In genomic region chr13:65085977-65086376, GRCh38 we compare ENCODE assay signal across 24 cellular contexts.
DNase-seq lines count a peak whose midpoint lies in the region; ATAC-seq lines count a peak whose summit lies in the region.
"Had no signal": no experiment of that assay in that cellular context is flagged by ENCODE, and none has a peak within 500 bp of the region (broad histone marks: within the 10 kb centered on the region; RNA-seq: fewer than 3 reads in every experiment).

No MANE protein-coding gene starts in this region.

- H2BK5ac ChIP-seq in neuronal stem cell (ENCODE audit: low read length) = peak overlapping the region; percentile 33

- H3K4ac ChIP-seq in neuronal stem cell (ENCODE audit: low read length) = no peak overlapping the region

- H3K9ac ChIP-seq in neuronal stem cell (ENCODE audit: low read depth, low read length, poor library complexity) = no peak overlapping the region
- H3K9ac ChIP-seq: BLaER1 had no signal

- peak; percentile 26 for ATAC-seq in aorta (ENCODE audit: low FRiP score)
- no peak for ATAC-seq in stimulated activated naive B cell treated with anti-CD40 and anti-IgM and Interleukin-4, amounts not matched to agents 10 μg/mL and 1 μg/mL and 100 μg/mL, for 72 hours (replicated peaks)
- ATAC-seq: A549, GM12878 had no signal

- H2BK120ac ChIP-seq in neuronal stem cell (ENCODE audit: low read depth, low read length) = no peak overlapping the region

- H3K27me3 ChIP-seq in neuronal stem cell (ENCODE audit: control insufficient read depth in 3 of 3, insufficient read depth in 3 of 3, low read depth in 1 of 3, low read length in 3 of 3) = no peaks in the 10 kb centered on the region
- H3K27me3 ChIP-seq in aorta (ENCODE audit: control insufficient read depth in 1 of 2, insufficient read depth in 2 of 2, low read length in 1 of 2) = no peaks in the 10 kb centered on the region
- H3K27me3 ChIP-seq: BLaER1 had no signal

- H3K27ac ChIP-seq in neuronal stem cell (replicated peaks; ENCODE audit: low read length) = no peak overlapping the region
- H3K27ac ChIP-seq in aorta (ENCODE audit: low read depth in 1 of 2, low read length in 2 of 2) = no peak overlapping the region
- H3K27ac ChIP-seq: 22Rv1, A549, BLaER1 had no signal

- H3K4me3 ChIP-seq in neuronal stem cell (ENCODE audit: low read length in 2 of 2) = no peak overlapping the region
- no peak overlapping the region for H3K4me3 ChIP-seq in aorta (ENCODE audit: low read length in 2 of 2)
- H3K4me3 ChIP-seq: A549, BLaER1, GM12878 had no signal

- H3K9me3 ChIP-seq in neuronal stem cell (replicated peaks in 1 of 2; ENCODE audit: control insufficient read depth in 2 of 2, insufficient read depth in 1 of 2, low read depth in 1 of 2, low read length in 2 of 2) = peaks cover 0 to 4% of the 10 kb centered on the region in 2 donors
- no peaks in the 10 kb centered on the region for H3K9me3 ChIP-seq in aorta (ENCODE audit: control insufficient read depth, low read length)
- H3K9me3 ChIP-seq: A549, BLaER1 had no signal

- no peak overlapping the region for H2AK5ac ChIP-seq in neuronal stem cell (ENCODE audit: low read depth, low read length)

- H2AFZ ChIP-seq in neuronal stem cell (ENCODE audit: low read length) = no peak overlapping the region

- peak; percentile 45 for DNase-seq in activated effector memory CD4-positive, alpha-beta T cell treated with anti-CD3 and anti-CD28 coated beads, Interleukin-2, amount 50 U/mL, for 16 hours
- DNase-seq in activated effector memory CD4-positive, alpha-beta T cell treated with Interleukin-2 at 50 U/mL for 16 hours = no peak
- no peak for DNase-seq in neuronal stem cell (ENCODE audit: low spot score)
- peak in 1 of 2 donors; percentile 42 for DNase-seq in aorta
- DNase-seq in stimulated activated naive B cell treated with anti-CD40 and anti-IgM and Interleukin-4, amounts not matched to agents 10 μg/mL and 1 μg/mL and 100 μg/mL, for 72 hours = no peak
- DNase-seq: AML-193; C1 segment of cervical spinal cord; CD4-positive, alpha-beta memory T cell; CD4-positive, CD25-positive, alpha-beta regulatory T cell; COR-L47; DMS 273 treated with DMSO at 0.1 percent for 48 hours; DMS153; DMS53; DMS79; DND-41; EL; GDM1 had no signal

- no peak overlapping the region for H3K14ac ChIP-seq in neuronal stem cell (ENCODE audit: low read length)

- H3K27me3 Mint-ChIP-seq in stimulated activated naive B cell treated with anti-CD40 and anti-IgM and Interleukin-4, amounts not matched to agents 10 μg/mL and 1 μg/mL and 100 μg/mL, for 72 hours = no peaks in the 10 kb centered on the region
- H3K27me3 Mint-ChIP-seq: B cell; CD4-positive, alpha-beta memory T cell; CD4-positive, CD25-positive, alpha-beta regulatory T cell; CD8-positive, alpha-beta memory T cell had no signal

- H4K91ac ChIP-seq in neuronal stem cell (ENCODE audit: low read depth, low read length, poor library complexity) = no peak overlapping the region

- H3K4me1 Mint-ChIP-seq in stimulated activated naive B cell treated with anti-CD40 and anti-IgM and Interleukin-4, amounts not matched to agents 10 μg/mL and 1 μg/mL and 100 μg/mL, for 72 hours = no peaks in the 10 kb centered on the region
- H3K4me1 Mint-ChIP-seq: B cell; CD14-positive monocyte; CD4-positive, alpha-beta memory T cell; CD4-positive, CD25-positive, alpha-beta regulatory T cell; CD8-positive, alpha-beta memory T cell had no signal

- no peak overlapping the region for H2BK12ac ChIP-seq in neuronal stem cell (ENCODE audit: low read length)

- intact Hi-C loops in aorta (cut with DNase I) = no loop called here

- WGBS in neuronal stem cell (ENCODE audit: extremely low coverage in 2 of 2, insufficient read length in 2 of 2, insufficient replicate concordance in 1 of 2), 2 donors = no CpG with 5 or more reads among the region's 6 CpGs
- 89 to 90% methylated on average over 6 of the region's 6 CpGs for WGBS in aorta, 2 donors

- H2BK15ac ChIP-seq in neuronal stem cell (ENCODE audit: low read length) = no peak overlapping the region

- no peak overlapping the region for H3K23ac ChIP-seq in neuronal stem cell (ENCODE audit: low read depth, low read length, poor library complexity)

- no peaks in the 10 kb centered on the region for H3K79me1 ChIP-seq in neuronal stem cell (ENCODE audit: low read depth, low read length)

- H3K4me1 ChIP-seq in neuronal stem cell (ENCODE audit: control insufficient read depth in 2 of 2, insufficient read depth in 1 of 2, low read depth in 1 of 2, low read length in 2 of 2) (no peaks in the 10 kb centered on the region), aorta (ENCODE audit: control insufficient read depth in 1 of 2, insufficient read depth in 2 of 2, low read length in 2 of 2) (no peaks in the 10 kb centered on the region)
- H3K4me1 ChIP-seq: A549, BLaER1 had no signal

- H3K27ac Mint-ChIP-seq in stimulated activated naive B cell treated with anti-CD40 and anti-IgM and Interleukin-4, amounts not matched to agents 10 μg/mL and 1 μg/mL and 100 μg/mL, for 72 hours = no peak overlapping the region
- H3K27ac Mint-ChIP-seq: B cell; CD14-positive monocyte; CD4-positive, alpha-beta memory T cell; CD4-positive, CD25-positive, alpha-beta regulatory T cell; CD8-positive, alpha-beta memory T cell had no signal

- peaks cover 0 to 2% of the 10 kb centered on the region in 2 donors for H3K9me3 Mint-ChIP-seq in stimulated activated naive B cell treated with anti-CD40 and anti-IgM and Interleukin-4, amounts not matched to agents 10 μg/mL and 1 μg/mL and 100 μg/mL, for 72 hours

- H3K36me3 ChIP-seq in neuronal stem cell (replicated peaks in 1 of 2; ENCODE audit: control insufficient read depth in 2 of 2, insufficient read depth in 2 of 2, low read length in 2 of 2) (no peaks in the 10 kb centered on the region), aorta (ENCODE audit: control insufficient read depth in 1 of 2, insufficient read depth in 2 of 2, low read length in 1 of 2) (no peaks in the 10 kb centered on the region)
- H3K36me3 ChIP-seq: BLaER1 had no signal

- H3K4me2 ChIP-seq in neuronal stem cell (ENCODE audit: insufficient read depth, low read length, poor library complexity, severe bottlenecking) = no peak overlapping the region
- H3K4me2 ChIP-seq: A549, BLaER1 had no signal

- no peaks in the 10 kb centered on the region for H3K36me3 Mint-ChIP-seq in stimulated activated naive B cell treated with anti-CD40 and anti-IgM and Interleukin-4, amounts not matched to agents 10 μg/mL and 1 μg/mL and 100 μg/mL, for 72 hours
- H3K36me3 Mint-ChIP-seq: CD14-positive monocyte; CD4-positive, alpha-beta memory T cell; CD4-positive, CD25-positive, alpha-beta regulatory T cell; CD8-positive, alpha-beta memory T cell had no signal

- no peak overlapping the region for H4K8ac ChIP-seq in neuronal stem cell (ENCODE audit: low read depth, low read length)

- no peak overlapping the region for H3K4me3 Mint-ChIP-seq in stimulated activated naive B cell treated with anti-CD40 and anti-IgM and Interleukin-4, amounts not matched to agents 10 μg/mL and 1 μg/mL and 100 μg/mL, for 72 hours
- H3K4me3 Mint-ChIP-seq: B cell; CD14-positive monocyte; CD4-positive, alpha-beta memory T cell; CD4-positive, CD25-positive, alpha-beta regulatory T cell; CD8-positive, alpha-beta memory T cell had no signal

- no peak overlapping the region for H3K18ac ChIP-seq in neuronal stem cell (ENCODE audit: low read length)
